22 cellular contexts compared by ENCODE assay signal in the genomic region with DNA sequence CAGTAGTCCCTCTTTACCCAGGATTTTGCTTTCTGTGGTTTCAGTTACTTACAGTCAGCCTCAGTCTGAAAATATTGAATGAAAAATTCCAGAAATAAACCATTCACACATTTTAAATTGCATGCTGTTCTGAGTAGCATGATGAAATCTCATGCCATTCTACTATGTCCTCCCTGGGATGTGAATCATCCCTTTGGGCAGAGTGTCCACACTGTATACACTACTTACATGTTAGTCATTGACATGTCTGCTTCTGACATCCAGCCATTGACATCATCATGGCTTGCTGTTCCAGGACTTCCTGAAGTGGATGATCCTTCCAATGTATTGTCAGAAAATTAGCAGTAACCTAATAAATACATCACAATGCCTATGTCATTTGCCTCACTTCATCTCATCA. TPM values are rescaled to one million over a fixed set of nuclear protein-coding genes. Genes with fewer than 3 reads are reported as not detected.
DNase-seq lines count a peak whose midpoint lies in the region; ATAC-seq, FAIRE-seq and TF ChIP-seq lines count a peak whose summit lies in the region.
"Had no signal": no experiment of that assay in that cellular context is flagged by ENCODE, and none has a peak within 500 bp of the region (broad histone marks: within the 10 kb centered on the region; RNA-seq: fewer than 3 reads in every experiment).

No MANE protein-coding gene starts in this region.

- H3K27me3 Mint-ChIP-seq in astrocyte (ENCODE audit: low read depth, unreplicated experiment): no peaks in the 10 kb centered on the region
- H3K27me3 Mint-ChIP-seq: activated CD4-positive, alpha-beta T cell treated with anti-CD3 and anti-CD28 coated beads, Interleukin-2, amount 10 ng/mL, durations not matched to agents 24 days and 14 days; CD4-positive, CD25-positive, alpha-beta regulatory T cell; dendritic cell treated with granulocyte-macrophage colony-stimulating factor and Interleukin-4, amounts not matched to agents 40 ng/mL and 50 ng/mL, for 4 days; stimulated activated memory B cell treated with anti-CD40 and anti-IgM and Interleukin-4, amounts not matched to agents 10 μg/mL and 1 μg/mL and 100 μg/mL, for 72 hours had no signal

- H3K9me3 Mint-ChIP-seq in astrocyte (ENCODE audit: unreplicated experiment): peaks cover 14% of the 10 kb centered on the region

- no peak overlapping the region for H2AFZ ChIP-seq in astrocyte (ENCODE audit: low read depth, low read length)

- H3K36me3 ChIP-seq in astrocyte (ENCODE audit: insufficient read depth, low read length): no peaks in the 10 kb centered on the region
- H3K36me3 ChIP-seq: transverse colon had no signal

- no peak for TF ChIP-seq CTCF in astrocyte (IDR thresholded peaks at IDR 0.05; ENCODE audit: insufficient read depth, low read depth, low read length)
- no peak for TF ChIP-seq CTCF in fibroblast of the aortic adventitia (IDR thresholded peaks at IDR 0.05; ENCODE audit: insufficient read depth, low read length)

- H3K27ac Mint-ChIP-seq in astrocyte (ENCODE audit: unreplicated experiment): peak overlapping the region; percentile 99
- H3K27ac Mint-ChIP-seq: activated CD4-positive, alpha-beta T cell treated with anti-CD3 and anti-CD28 coated beads, Interleukin-2, amount 10 ng/mL, durations not matched to agents 24 days and 14 days; CD4-positive, CD25-positive, alpha-beta regulatory T cell; dendritic cell treated with granulocyte-macrophage colony-stimulating factor and Interleukin-4, amounts not matched to agents 40 ng/mL and 50 ng/mL, for 4 days; nephron; stimulated activated memory B cell treated with anti-CD40 and anti-IgM and Interleukin-4, amounts not matched to agents 10 μg/mL and 1 μg/mL and 100 μg/mL, for 72 hours had no signal

- no peaks in the 10 kb centered on the region for H4K20me1 ChIP-seq in astrocyte (ENCODE audit: insufficient read depth, low read length)

- no peak overlapping the region for H3K4me3 Mint-ChIP-seq in astrocyte (ENCODE audit: unreplicated experiment)
- H3K4me3 Mint-ChIP-seq: activated CD4-positive, alpha-beta T cell treated with anti-CD3 and anti-CD28 coated beads, Interleukin-2, amount 10 ng/mL, durations not matched to agents 24 days and 14 days; CD4-positive, CD25-positive, alpha-beta regulatory T cell; dendritic cell treated with granulocyte-macrophage colony-stimulating factor and Interleukin-4, amounts not matched to agents 40 ng/mL and 50 ng/mL, for 4 days; nephron; stimulated activated memory B cell treated with anti-CD40 and anti-IgM and Interleukin-4, amounts not matched to agents 10 μg/mL and 1 μg/mL and 100 μg/mL, for 72 hours had no signal

- H3K4me1 Mint-ChIP-seq in astrocyte (ENCODE audit: low read depth, unreplicated experiment): peaks cover 14% of the 10 kb centered on the region
- H3K4me1 Mint-ChIP-seq: activated CD4-positive, alpha-beta T cell treated with anti-CD3 and anti-CD28 coated beads, Interleukin-2, amount 10 ng/mL, durations not matched to agents 24 days and 14 days; CD4-positive, CD25-positive, alpha-beta regulatory T cell; nephron; stimulated activated memory B cell treated with anti-CD40 and anti-IgM and Interleukin-4, amounts not matched to agents 10 μg/mL and 1 μg/mL and 100 μg/mL, for 72 hours had no signal

- H3K9ac ChIP-seq in astrocyte (ENCODE audit: low read length): no peak overlapping the region

- H3K9me3 ChIP-seq in astrocyte (ENCODE audit: insufficient read depth, low read depth, low read length): no peaks in the 10 kb centered on the region
- H3K9me3 ChIP-seq: transverse colon had no signal

- no peak for FAIRE-seq in astrocyte (lab: Jason Lieb, UNC)
- FAIRE-seq: kidney had no signal

- peak overlapping the region; percentile 32 for H3K27ac ChIP-seq in astrocyte (ENCODE audit: low read depth, low read length)
- H3K27ac ChIP-seq: transverse colon had no signal

- DNase-seq in HT1080 (ENCODE audit: low read depth) (peak; percentile 43), astrocyte (ENCODE audit: low read depth) (peak; percentile 86), fibroblast of the aortic adventitia (ENCODE audit: low read depth) (peak; percentile 86), stromal cell of bone marrow (ENCODE audit: low read depth) (peak; percentile 36), COR-L47 (lab: John Stamatoyannopoulos, UW) (no peak), SIG-M5 (lab: John Stamatoyannopoulos, UW) (no peak)
- DNase-seq: activated CD4-positive, alpha-beta T cell treated with anti-CD3 and anti-CD28 coated beads, Interleukin-2, amount 10 ng/mL, durations not matched to agents 24 days and 14 days; activated CD8-positive, alpha-beta memory T cell treated with anti-CD3 and anti-CD28 coated beads, Interleukin-2, amount 50 U/mL, for 48 hours; activated gamma-delta T cell treated with Interleukin-2 at 50 U/mL for 16 hours; anterior cingulate cortex; CD4-positive, CD25-positive, alpha-beta regulatory T cell; DMS79; kidney; stimulated activated CD4-positive, alpha-beta T cell treated with anti-CD3 and anti-CD28 coated beads, Interleukin-12 subunit alpha, Interleukin-12 subunit beta, amount 100 ng/mL, for 4 hours; transverse colon had no signal

- ATAC-seq in GM21825 (IDR thresholded peaks at IDR 0.05; ENCODE audit: unreplicated experiment): no peak
- ATAC-seq: HCT116; SK-N-SH treated with all-trans-retinoic acid at 6 μM for 48 hours; stimulated activated memory B cell treated with anti-CD40 and anti-IgM and Interleukin-4, amounts not matched to agents 10 μg/mL and 1 μg/mL and 100 μg/mL, for 72 hours had no signal

- H3K4me3 ChIP-seq in astrocyte (ENCODE audit: insufficient read depth, low read depth, low read length): no peak overlapping the region
- H3K4me3 ChIP-seq in fibroblast of the aortic adventitia (ENCODE audit: low read depth, low read length): no peak overlapping the region
- H3K4me3 ChIP-seq: transverse colon had no signal

- H3K4me2 ChIP-seq in astrocyte (ENCODE audit: low read length): no peak overlapping the region

- no peaks in the 10 kb centered on the region for H3K27me3 ChIP-seq in astrocyte (ENCODE audit: insufficient read depth, low read length)
- H3K27me3 ChIP-seq: transverse colon had no signal

- H3K4me1 ChIP-seq in astrocyte (ENCODE audit: insufficient read depth, low read length): no peaks in the 10 kb centered on the region

- H3K79me2 ChIP-seq in astrocyte (ENCODE audit: insufficient read depth, low read length): no peaks in the 10 kb centered on the region

- H3K36me3 Mint-ChIP-seq in astrocyte (ENCODE audit: low read depth, unreplicated experiment): peaks cover 2% of the 10 kb centered on the region
- H3K36me3 Mint-ChIP-seq: CD4-positive, CD25-positive, alpha-beta regulatory T cell; stimulated activated memory B cell treated with anti-CD40 and anti-IgM and Interleukin-4, amounts not matched to agents 10 μg/mL and 1 μg/mL and 100 μg/mL, for 72 hours had no signal

RNA-seq across cellular contexts. Expression of a gene that starts 34.6 kb away (rescaled TPM):
- not detected in 2 replicates for total RNA-seq in HT1080 (2014; rRNA removed; shearing (Covaris generic))
- not detected in 2 replicates for polyA plus RNA-seq in HT1080 (2015; cell fraction: cytosol; rRNA removed)
- not detected in 2 replicates for polyA plus RNA-seq in HT1080 (2015; cell fraction: nucleus; rRNA removed)
- 0.24 and 0.45 TPM in 2 replicates for total RNA-seq in astrocyte
- 0.36 TPM in 1 of 2 replicates, not detected in the other for total RNA-seq in fibroblast of the aortic adventitia (ENCODE audit: low replicate concordance)
- total RNA-seq: activated CD4-positive, alpha-beta T cell treated with anti-CD3 and anti-CD28 coated beads, Interleukin-2, amount 10 ng/mL, durations not matched to agents 24 days and 14 days; CD4-positive, CD25-positive, alpha-beta regulatory T cell; pulmonary artery endothelial cell had no signal
- polyA plus RNA-seq: CD4-positive, CD25-positive, alpha-beta regulatory T cell had no signal

Comparison
In these comparisons a context has a peak if more than half of its experiments do, and no peak if none do; other contexts are left out.
1. DNase-seq: peak in HT1080 (single experiment), astrocyte (single experiment), fibroblast of the aortic adventitia (single experiment) and stromal cell of bone marrow (single experiment); none in COR-L47 (single experiment) and SIG-M5 (single experiment).